In the genomic region with DNA sequence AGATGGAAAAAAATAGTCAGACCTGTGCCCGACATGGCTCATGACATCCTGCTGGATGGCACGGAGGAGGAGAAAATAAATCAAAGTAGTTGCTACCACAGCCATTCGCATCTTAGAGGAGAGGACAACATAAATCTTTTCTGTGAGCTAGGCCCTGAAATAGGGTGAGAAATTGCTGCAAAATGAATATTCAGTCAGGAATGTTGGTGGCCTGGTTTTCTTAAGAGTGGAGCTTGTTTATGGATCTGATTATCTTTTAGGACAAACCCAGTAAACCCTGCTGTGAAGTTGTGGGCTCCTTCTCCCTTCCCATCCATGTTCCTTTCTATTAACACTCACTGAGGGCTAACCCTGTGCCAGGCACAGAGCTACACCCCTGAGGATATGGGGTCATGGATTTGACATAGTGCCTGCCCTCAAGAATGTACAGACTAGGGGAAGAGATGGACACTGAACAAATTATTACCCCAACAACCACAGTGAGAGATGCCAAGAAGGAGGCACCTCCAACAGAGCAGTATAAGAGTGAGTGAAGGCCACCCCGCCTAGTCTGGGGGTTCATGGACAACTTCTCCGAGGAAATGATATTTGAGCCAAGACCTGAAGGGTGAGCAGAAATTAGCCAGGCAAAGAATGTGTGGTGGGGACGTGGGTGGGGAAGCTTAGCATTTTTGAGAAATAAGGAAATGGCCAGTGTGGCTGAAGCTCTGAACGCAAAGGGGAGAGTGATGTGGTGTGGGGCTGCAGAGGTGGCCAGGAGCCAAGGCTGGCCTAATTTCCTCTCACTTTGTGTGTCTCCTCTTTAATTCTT, we compare ENCODE assay signal across 12 cellular contexts.
A peak's percentile ranks its signal among the peaks of the same experiment; 100 is the strongest.
DNase-seq lines count a peak whose midpoint lies in the region; ATAC-seq, FAIRE-seq and TF ChIP-seq lines count a peak whose summit lies in the region.
"Had no signal": no experiment of that assay in that cellular context is flagged by ENCODE, and none has a peak within 500 bp of the region (broad histone marks: within the 10 kb centered on the region; RNA-seq: fewer than 3 reads in every experiment).

No MANE protein-coding gene starts in this region.

- H3K27ac Mint-ChIP-seq in activated naive CD8-positive, alpha-beta T cell treated with anti-CD3 and anti-CD28 coated beads, Interleukin-2, amount 50 U/mL, for 24 hours: peak overlapping the region; percentile 25
- no peak overlapping the region for H3K27ac Mint-ChIP-seq in activated naive CD8-positive, alpha-beta T cell treated with anti-CD3 and anti-CD28 coated beads for 36 hours
- H3K27ac Mint-ChIP-seq in mesothelial cell of epicardium: peak overlapping the region; percentile 41

- H3K36me3 ChIP-seq in ascending aorta: no peaks in the 10 kb centered on the region

- no peak overlapping the region for H3K4me3 ChIP-seq in ascending aorta

- peaks cover 57% of the 10 kb centered on the region for H3K4me1 Mint-ChIP-seq in activated naive CD8-positive, alpha-beta T cell treated with anti-CD3 and anti-CD28 coated beads, Interleukin-2, amount 50 U/mL, for 24 hours
- H3K4me1 Mint-ChIP-seq in activated naive CD8-positive, alpha-beta T cell treated with anti-CD3 and anti-CD28 coated beads for 36 hours: peaks cover 35% of the 10 kb centered on the region
- peaks cover 15% of the 10 kb centered on the region for H3K4me1 Mint-ChIP-seq in mesothelial cell of epicardium

- peaks cover 2% of the 10 kb centered on the region for H3K27me3 Mint-ChIP-seq in activated naive CD8-positive, alpha-beta T cell treated with anti-CD3 and anti-CD28 coated beads, Interleukin-2, amount 50 U/mL, for 24 hours
- no peaks in the 10 kb centered on the region for H3K27me3 Mint-ChIP-seq in activated naive CD8-positive, alpha-beta T cell treated with anti-CD3 and anti-CD28 coated beads for 36 hours
- no peaks in the 10 kb centered on the region for H3K27me3 Mint-ChIP-seq in mesothelial cell of epicardium (ENCODE audit: low read depth)

- H3K4me1 ChIP-seq in ascending aorta: peaks cover 0 to 7% of the 10 kb centered on the region in 2 donors

- no peaks in the 10 kb centered on the region for H3K9me3 ChIP-seq in ascending aorta

- no peaks in the 10 kb centered on the region for H3K27me3 ChIP-seq in ascending aorta

- H3K9me3 Mint-ChIP-seq in activated naive CD8-positive, alpha-beta T cell treated with anti-CD3 and anti-CD28 coated beads, Interleukin-2, amount 50 U/mL, for 24 hours: peaks cover 5% of the 10 kb centered on the region
- H3K9me3 Mint-ChIP-seq in activated naive CD8-positive, alpha-beta T cell treated with anti-CD3 and anti-CD28 coated beads for 36 hours: peaks cover 1% of the 10 kb centered on the region
- no peaks in the 10 kb centered on the region for H3K9me3 Mint-ChIP-seq in mesothelial cell of epicardium

- intact Hi-C loops in ascending aorta (cut with DNase I): loop anchor here (2.0 kb wide), 1 partner anchor 26 kb away; no protein-coding TSS in a partner anchor

- DNase-seq in activated naive CD8-positive, alpha-beta T cell treated with anti-CD3 and anti-CD28 coated beads, Interleukin-2, amount 50 U/mL, for 24 hours: no peak
- no peak for DNase-seq in activated naive CD8-positive, alpha-beta T cell treated with anti-CD3 and anti-CD28 coated beads for 36 hours
- no peak for DNase-seq in ascending aorta (ENCODE audit: low spot score in 2 of 2)
- DNase-seq in mesothelial cell of epicardium (ENCODE audit: low spot score in 2 of 2, unreplicated experiment in 2 of 2): no peak
- DNase-seq in urothelium cell line (ENCODE audit: low spot score): peak; percentile 25
- DNase-seq in SIG-M5 treated with dmso at 0.1 percent for 504 hours (lab: John Stamatoyannopoulos, UW; ENCODE audit: unreplicated experiment): no peak
- no peak for DNase-seq in erythroblast (lab: John Stamatoyannopoulos, UW)
- DNase-seq in activated T-cell treated with anti-CD3 and anti-CD28 coated beads, Interleukin-2, amount 50 U/mL, for 1 hour: no peak
- DNase-seq: activated CD4-positive, alpha-beta T cell treated with anti-CD3 and anti-CD28 coated beads, Interleukin-2, amount 50 U/mL, for 4 hours had no signal

- no peak for ATAC-seq in activated naive CD8-positive, alpha-beta T cell treated with anti-CD3 and anti-CD28 coated beads, Interleukin-2, amount 50 U/mL, for 24 hours

- no peaks in the 10 kb centered on the region for H3K36me3 Mint-ChIP-seq in activated naive CD8-positive, alpha-beta T cell treated with anti-CD3 and anti-CD28 coated beads, Interleukin-2, amount 50 U/mL, for 24 hours (ENCODE audit: low read depth)
- H3K36me3 Mint-ChIP-seq in activated naive CD8-positive, alpha-beta T cell treated with anti-CD3 and anti-CD28 coated beads for 36 hours: no peaks in the 10 kb centered on the region
- H3K36me3 Mint-ChIP-seq in mesothelial cell of epicardium: no peaks in the 10 kb centered on the region

- no peak overlapping the region for H3K4me3 Mint-ChIP-seq in activated naive CD8-positive, alpha-beta T cell treated with anti-CD3 and anti-CD28 coated beads, Interleukin-2, amount 50 U/mL, for 24 hours
- no peak overlapping the region for H3K4me3 Mint-ChIP-seq in activated naive CD8-positive, alpha-beta T cell treated with anti-CD3 and anti-CD28 coated beads for 36 hours
- no peak overlapping the region for H3K4me3 Mint-ChIP-seq in mesothelial cell of epicardium

- H3K27ac ChIP-seq in ascending aorta: peak overlapping the region; percentile 51 to 74
- H3K27ac ChIP-seq: C4-2B, KMS-11 had no signal

- FAIRE-seq in urothelium cell line (lab: Jason Lieb, UNC): peak; percentile 37
- FAIRE-seq: keratinocyte had no signal

- no peak for TF ChIP-seq POLR2A in erythroblast (IDR thresholded peaks at IDR 0.05; ENCODE audit: low read length)

- TF ChIP-seq CTCF in ascending aorta (IDR thresholded peaks at IDR 0.05): no peak
- TF ChIP-seq CTCF in mesothelial cell of epicardium (IDR thresholded peaks at IDR 0.05; ENCODE audit: unreplicated experiment): no peak
